Comparison of ENCODE assay signal across 24 cellular contexts in the genomic region with DNA sequence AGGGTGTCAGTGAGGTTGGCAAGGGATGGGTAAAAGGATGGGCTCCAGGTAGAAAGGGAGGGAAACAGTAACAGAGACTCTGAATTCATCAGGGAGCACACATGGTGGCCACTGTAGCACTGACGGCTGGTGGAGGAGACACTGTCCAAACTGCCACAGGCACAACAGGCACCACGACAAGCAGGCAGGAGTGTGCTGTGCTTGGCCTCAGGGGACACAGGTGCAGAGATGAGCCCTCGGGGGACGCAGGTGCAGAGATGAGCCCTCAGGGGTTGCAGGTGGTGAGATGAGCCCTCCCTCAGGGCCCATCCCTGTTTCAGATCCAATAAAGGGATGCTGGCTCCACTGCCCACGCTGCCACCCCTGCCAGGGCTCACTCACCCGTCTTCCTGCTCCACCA. TPM values are rescaled to one million over a fixed set of nuclear protein-coding genes. Genes with fewer than 3 reads are reported as not detected.
"Had no signal": no experiment of that assay in that cellular context is flagged by ENCODE, and none has a peak within 500 bp of the region (broad histone marks: within the 10 kb centered on the region; RNA-seq: fewer than 3 reads in every experiment).

No MANE protein-coding gene starts in this region.

- DNase-seq: activated B cell treated with CpG ODN at 0.5 μM for 24 hours; activated CD4-positive, alpha-beta memory T cell treated with anti-CD3 and anti-CD28 coated beads for 36 hours; activated CD4-positive, alpha-beta T cell treated with anti-CD3 and anti-CD28 coated beads for 4 hours; activated CD8-positive, alpha-beta memory T cell treated with anti-CD3 and anti-CD28 coated beads, Interleukin-2, amount 10 ng/mL, durations not matched to agents 7 days and 5 days; activated naive CD4-positive, alpha-beta T cell; activated naive CD8-positive, alpha-beta T cell treated with anti-CD3 and anti-CD28 coated beads, Interleukin-2, amount 10 ng/mL, durations not matched to agents 7 days and 5 days; amygdala; central memory CD4-positive, alpha-beta T cell; colonic mucosa; foreskin keratinocyte; glutamatergic neuron; mesenchymal stem cell; naive thymus-derived CD4-positive, alpha-beta T cell; ovary; stimulated activated naive B cell treated with anti-CD40 and anti-IgM and Interleukin-4, amounts not matched to agents 10 μg/mL and 1 μg/mL and 100 μg/mL, for 72 hours had no signal

- H3K9me3 ChIP-seq: colonic mucosa, mucosa of descending colon, ovary had no signal

- H3K27me3 ChIP-seq: colonic mucosa, foreskin keratinocyte, neural progenitor cell, ovary had no signal

- H3K36me3 ChIP-seq: colonic mucosa, neural progenitor cell, ovary had no signal

- H3K27ac ChIP-seq: colonic mucosa, foreskin keratinocyte, neural progenitor cell, ovary had no signal

- H3K4me3 ChIP-seq: colonic mucosa, mucosa of descending colon, neural progenitor cell, ovary had no signal

- ATAC-seq: activated CD8-positive, alpha-beta memory T cell treated with anti-CD3 and anti-CD28 coated beads, Interleukin-2, amount 10 ng/mL, durations not matched to agents 7 days and 5 days; foreskin keratinocyte; mucosa of descending colon; naive thymus-derived CD4-positive, alpha-beta T cell; stimulated activated naive B cell treated with anti-CD40 and anti-IgM and Interleukin-4, amounts not matched to agents 10 μg/mL and 1 μg/mL and 100 μg/mL, for 72 hours had no signal

- H3K4me1 ChIP-seq: colonic mucosa, foreskin keratinocyte, neural progenitor cell had no signal

RNA-seq across cellular contexts. Expression of gene TMEM271, which starts 56.8 kb away (rescaled TPM):
- total RNA-seq: activated B cell treated with CpG ODN at 0.5 μM for 24 hours; activated CD4-positive, alpha-beta memory T cell treated with anti-CD3 and anti-CD28 coated beads for 36 hours; activated CD8-positive, alpha-beta memory T cell treated with anti-CD3 and anti-CD28 coated beads, Interleukin-2, amount 10 ng/mL, durations not matched to agents 7 days and 5 days; activated naive CD8-positive, alpha-beta T cell treated with anti-CD3 and anti-CD28 coated beads, Interleukin-2, amount 10 ng/mL, durations not matched to agents 7 days and 5 days; colonic mucosa; endodermal cell; epithelial cell of proximal tubule; fibroblast of lung; foreskin keratinocyte; kidney epithelial cell; liver; naive thymus-derived CD4-positive, alpha-beta T cell; ovary; pulmonary artery endothelial cell; ureter had no signal
